ENCODE assay signal across 10 cellular contexts in genomic region chr2:204625135-204625534, GRCh38.
DNase-seq lines count a peak whose midpoint lies in the region; ATAC-seq and TF ChIP-seq lines count a peak whose summit lies in the region.
"Had no signal": no experiment of that assay in that cellular context is flagged by ENCODE, and none has a peak within 500 bp of the region (broad histone marks: within the 10 kb centered on the region; RNA-seq: fewer than 3 reads in every experiment).

No MANE protein-coding gene starts in this region.

- intact Hi-C loops in left lung (cut with DNase I): no loop called here

- peaks cover 29% of the 10 kb centered on the region for H3K4me1 Mint-ChIP-seq in HFFc6 (ENCODE audit: low read depth)

- H3K36me3 ChIP-seq in brain microvascular endothelial cell (replicated peaks) (no peaks in the 10 kb centered on the region), left lung (no peaks in the 10 kb centered on the region)

- H3K4me3 ChIP-seq in brain microvascular endothelial cell (ENCODE audit: low read depth, low read length) (no peak overlapping the region), left lung (no peak overlapping the region)

- DNase-seq in COLO829 (ENCODE audit: low spot score): peak; percentile 18
- peak; percentile 56 for DNase-seq in HFFc6
- DNase-seq in brain microvascular endothelial cell: no peak
- no peak for DNase-seq in left lung
- no peak for DNase-seq in NCI-H187 treated with DMSO at 0.1 percent for 48 hours (lab: John Stamatoyannopoulos, UW)
- DNase-seq: NCI-H226; stimulated activated CD8-positive, alpha-beta memory T cell treated with anti-CD3 and anti-CD28 coated beads, Interleukin-4, amount 100 ng/mL, for 48 hours had no signal

- H3K4me3 Mint-ChIP-seq in HFFc6: no peak overlapping the region

- in situ Hi-C loops in brain microvascular endothelial cell (cut with HindIII; ENCODE audit: low pct_ligation_motif_present, low sequenced_read_pairs): no loop called here

- peak; percentile 35 for ATAC-seq in left lung
- no peak for ATAC-seq in HG02938 (IDR thresholded peaks at IDR 0.05; ENCODE audit: unreplicated experiment)
- ATAC-seq in GM21367 (IDR thresholded peaks at IDR 0.05; ENCODE audit: unreplicated experiment): no peak
- ATAC-seq in GM18520 (IDR thresholded peaks at IDR 0.05; ENCODE audit: unreplicated experiment): no peak

- H3K4me1 ChIP-seq in left lung: no peaks in the 10 kb centered on the region

- no peaks in the 10 kb centered on the region for H3K9me3 Mint-ChIP-seq in HFFc6

- H3K27ac ChIP-seq in brain microvascular endothelial cell (no peak overlapping the region), left lung (no peak overlapping the region)

- no peaks in the 10 kb centered on the region for H3K9me3 ChIP-seq in left lung

- peaks cover 1% of the 10 kb centered on the region; the same call in 1 of the 2 replicates for H3K27me3 Mint-ChIP-seq in HFFc6 (ENCODE audit: insufficient read depth)

- no peaks in the 10 kb centered on the region for H3K27me3 ChIP-seq in brain microvascular endothelial cell (replicated peaks)
- H3K27me3 ChIP-seq in left lung: no peaks in the 10 kb centered on the region

- no peak overlapping the region for H3K27ac Mint-ChIP-seq in HFFc6

- H3K36me3 Mint-ChIP-seq in HFFc6 (ENCODE audit: low read depth): no peaks in the 10 kb centered on the region

- peak; percentile 48; the same call in 1 of the 2 replicates for TF ChIP-seq CTCF in HFFc6 (IDR thresholded peaks at IDR 0.05)
- TF ChIP-seq CTCF in brain microvascular endothelial cell (IDR thresholded peaks at IDR 0.05; ENCODE audit: low read depth, low read length, missing control alignments): peak; percentile 29
- no peak for TF ChIP-seq CTCF in left lung (IDR thresholded peaks at IDR 0.05)

Comparison
In these comparisons a context has a peak if more than half of its experiments do, and no peak if none do; other contexts are left out.
1. DNase-seq: peak in COLO829 (single experiment) and HFFc6 (single experiment); none in brain microvascular endothelial cell (single experiment), left lung (0 of 2) and NCI-H187 treated with DMSO at 0.1 percent for 48 hours (single experiment).
2. CTCF ChIP-seq: peak in HFFc6 (single experiment) and brain microvascular endothelial cell (single experiment); none in left lung (0 of 2).